Comparison of ENCODE assay signal across 11 cellular contexts in the genomic region with DNA sequence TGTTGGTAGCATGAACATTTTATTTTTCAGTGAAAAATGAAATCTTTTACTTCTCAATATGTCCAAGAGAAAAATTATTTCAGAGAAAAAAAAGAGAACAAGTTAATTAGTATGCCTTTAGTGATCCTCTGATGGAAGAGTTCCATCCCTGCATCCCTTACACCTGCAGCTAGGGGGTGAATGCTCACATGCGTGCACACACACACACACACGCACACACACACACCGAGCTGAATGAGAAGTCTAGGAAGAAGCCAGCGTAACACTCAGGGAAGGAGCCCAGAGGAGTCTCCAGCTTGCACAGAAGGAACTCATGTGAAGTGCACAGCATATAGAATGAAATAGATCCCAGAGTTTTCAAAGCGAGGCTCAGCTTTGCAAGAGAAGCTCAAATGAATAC.
DNase-seq lines count a peak whose midpoint lies in the region; ATAC-seq and TF ChIP-seq lines count a peak whose summit lies in the region.
"Had no signal": no experiment of that assay in that cellular context is flagged by ENCODE, and none has a peak within 500 bp of the region (broad histone marks: within the 10 kb centered on the region; RNA-seq: fewer than 3 reads in every experiment).

No MANE protein-coding gene starts in this region.

- H3K27ac ChIP-seq in HUES48 (ENCODE audit: low read depth, low read length) (peak overlapping the region; percentile 92), right lobe of liver (no peak overlapping the region)
- H3K27ac ChIP-seq: sigmoid colon had no signal

- DNase-seq in BJ (ENCODE audit: low read depth) (no peak), astrocyte of the spinal cord (ENCODE audit: low read depth, low spot score) (peak; percentile 25), right lobe of liver (no peak), ACHN (no peak), 8988T (no peak), NCI-H1105 (lab: John Stamatoyannopoulos, UW) (no peak)
- DNase-seq: activated CD8-positive, alpha-beta memory T cell treated with anti-CD3 and anti-CD28 coated beads, Interleukin-2, amount 50 U/mL, for 48 hours; NK-92 treated with Interleukin-12 subunit alpha and Interleukin-12 subunit beta, amount 100 ng/mL, for 24 hours; sigmoid colon had no signal

- H3K4me3 ChIP-seq in BJ (ENCODE audit: low read depth, low read length) (no peak overlapping the region), HUES48 (ENCODE audit: low read depth, low read length) (no peak overlapping the region), astrocyte of the spinal cord (ENCODE audit: low read depth, low read length) (no peak overlapping the region), right lobe of liver (no peak overlapping the region)
- H3K4me3 ChIP-seq: sigmoid colon had no signal

- H3K9me3 ChIP-seq in HUES48 (ENCODE audit: control insufficient read depth, insufficient read depth, low read length) (no peaks in the 10 kb centered on the region), right lobe of liver (no peaks in the 10 kb centered on the region)
- H3K9me3 ChIP-seq: sigmoid colon had no signal

- H3K9ac ChIP-seq in HUES48 (ENCODE audit: low read depth, low read length) = no peak overlapping the region

- H3K4me1 ChIP-seq in HUES48 (ENCODE audit: control insufficient read depth, insufficient read depth, low read length) = peaks cover 46% of the 10 kb centered on the region
- no peaks in the 10 kb centered on the region for H3K4me1 ChIP-seq in right lobe of liver

- H3K36me3 ChIP-seq in BJ (ENCODE audit: control insufficient read depth, insufficient read depth, low read length) (no peaks in the 10 kb centered on the region), HUES48 (ENCODE audit: control insufficient read depth, insufficient read depth, low read length) (no peaks in the 10 kb centered on the region), right lobe of liver (no peaks in the 10 kb centered on the region)
- H3K36me3 ChIP-seq: sigmoid colon had no signal

- POLR2A ChIA-PET in BJ (lab: Charles Lee) = no interaction called here

- WGBS in right lobe of liver (ENCODE audit: insufficient coverage, low coverage, low lambda C conversion rate, missing lambda C conversion rate) = 46% methylated on average over 5 of the region's 5 CpGs

- H3K27me3 ChIP-seq in BJ (ENCODE audit: control insufficient read depth, insufficient read depth, low read length) = no peaks in the 10 kb centered on the region
- no peaks in the 10 kb centered on the region for H3K27me3 ChIP-seq in HUES48 (ENCODE audit: control insufficient read depth, insufficient read depth, low read length)
- no peaks in the 10 kb centered on the region for H3K27me3 ChIP-seq in right lobe of liver
- H3K27me3 ChIP-seq: sigmoid colon had no signal

- intact Hi-C loops in right lobe of liver (cut with DNase I) = no loop called here

- in situ Hi-C loops in astrocyte of the spinal cord (cut with HindIII; ENCODE audit: low sequenced_read_pairs) = no loop called here
- in situ Hi-C loops in ACHN (cut with HindIII; ENCODE audit: low pct_ligation_motif_present, low pct_unique_long_range_greater_than_20kb, low sequenced_read_pairs) = no loop called here

- ATAC-seq in right lobe of liver (peak; percentile 62 to 75 (median 68)), HG02885 (IDR thresholded peaks at IDR 0.05; ENCODE audit: poor library complexity, unreplicated experiment) (no peak)

- no peak for TF ChIP-seq POLR2A in right lobe of liver (IDR thresholded peaks at IDR 0.05)

- TF ChIP-seq CTCF in BJ (IDR thresholded peaks at IDR 0.05; ENCODE audit: insufficient read depth, low read depth, low read length) = 0 out of 2 replicates have a peak, but pooled peaks have one; percentile 15
- peak; percentile 41 for TF ChIP-seq CTCF in astrocyte of the spinal cord (IDR thresholded peaks at IDR 0.05; ENCODE audit: low read depth, low read length)
- peak; percentile 20 to 35 (median 28) for TF ChIP-seq CTCF in right lobe of liver (IDR thresholded peaks at IDR 0.05)

- CTCF ChIA-PET in BJ (lab: Yijun Ruan, JAX) = no interaction called here
